ENCODE assay signal across 17 cellular contexts in genomic region chr13:84684048-84684662, GRCh38.
DNase-seq lines count a peak whose midpoint lies in the region; ATAC-seq and TF ChIP-seq lines count a peak whose summit lies in the region.
"Had no signal": no experiment of that assay in that cellular context is flagged by ENCODE, and none has a peak within 500 bp of the region (broad histone marks: within the 10 kb centered on the region; RNA-seq: fewer than 3 reads in every experiment).

No MANE protein-coding gene starts in this region.

- H3K9me3 ChIP-seq in adipocyte (ENCODE audit: control insufficient read depth, low read length) = no peaks in the 10 kb centered on the region
- H3K9me3 ChIP-seq: A549, HAP-1, SK-N-SH had no signal

- H3K27me3 Mint-ChIP-seq in HFFc6 (ENCODE audit: insufficient read depth) = no peaks in the 10 kb centered on the region; the same call in 1 of the 2 replicates
- H3K27me3 Mint-ChIP-seq in activated CD8-positive, alpha-beta T cell treated with anti-CD3 and anti-CD28 coated beads, Interleukin-2, amount 10 ng/mL, durations not matched to agents 7 days and 5 days (ENCODE audit: low read depth) = no peaks in the 10 kb centered on the region
- H3K27me3 Mint-ChIP-seq: IgD-negative memory B cell had no signal

- intact Hi-C loops in posterior cingulate gyrus (cut with DNase I) = no loop called here

- no peak for TF ChIP-seq CTCF in HFFc6 (IDR thresholded peaks at IDR 0.05)

- H3K36me3 Mint-ChIP-seq in HFFc6 (ENCODE audit: low read depth) = peaks cover 14% of the 10 kb centered on the region
- no peaks in the 10 kb centered on the region for H3K36me3 Mint-ChIP-seq in activated CD8-positive, alpha-beta T cell treated with anti-CD3 and anti-CD28 coated beads, Interleukin-2, amount 10 ng/mL, durations not matched to agents 7 days and 5 days (ENCODE audit: low read depth)
- H3K36me3 Mint-ChIP-seq: IgD-negative memory B cell had no signal

- DNase-seq in NCI-H748 (lab: John Stamatoyannopoulos, UW; ENCODE audit: unreplicated experiment) (peak; percentile 33), NCI-H748 treated with DMSO at 0.1 percent for 48 hours (lab: John Stamatoyannopoulos, UW) (no peak), HFFc6 (no peak), adipocyte (ENCODE audit: low read depth) (no peak), medulla oblongata (ENCODE audit: extremely low spot score) (peak; percentile 16), occipital lobe (lab: John Stamatoyannopoulos, UW) (no peak), posterior cingulate gyrus (no peak)
- DNase-seq in activated CD8-positive, alpha-beta T cell treated with anti-CD3 and anti-CD28 coated beads, Interleukin-2, amount 10 ng/mL, durations not matched to agents 7 days and 5 days = no peak
- DNase-seq: DMS53, MV-4-11, NCI-H1436 treated with DMSO at 0.1 percent for 48 hours, NCI-H2081, NCI-H446 treated with DMSO at 0.1 percent for 48 hours, SK-N-SH had no signal

- ATAC-seq in activated CD8-positive, alpha-beta T cell treated with anti-CD3 and anti-CD28 coated beads, Interleukin-2, amount 10 ng/mL, durations not matched to agents 7 days and 5 days = no peak
- ATAC-seq: A549 had no signal

- H3K9ac ChIP-seq in adipocyte (ENCODE audit: low read length) = no peak overlapping the region
- H3K9ac ChIP-seq: SK-N-SH had no signal

- CTCF ChIA-PET in activated CD8-positive, alpha-beta T cell treated with anti-CD3 and anti-CD28 coated beads, Interleukin-2, amount 10 ng/mL, durations not matched to agents 7 days and 5 days (lab: Charles Lee) = no interaction called here

- no peaks in the 10 kb centered on the region for H3K9me3 Mint-ChIP-seq in HFFc6
- H3K9me3 Mint-ChIP-seq in activated CD8-positive, alpha-beta T cell treated with anti-CD3 and anti-CD28 coated beads, Interleukin-2, amount 10 ng/mL, durations not matched to agents 7 days and 5 days (ENCODE audit: insufficient read depth) = peaks cover 4% of the 10 kb centered on the region

- no peaks in the 10 kb centered on the region for H3K36me3 ChIP-seq in adipocyte (ENCODE audit: control insufficient read depth, insufficient read depth, low read length, severe bottlenecking)
- H3K36me3 ChIP-seq: HAP-1 had no signal

- POLR2A ChIA-PET in activated CD8-positive, alpha-beta T cell treated with anti-CD3 and anti-CD28 coated beads, Interleukin-2, amount 10 ng/mL, durations not matched to agents 7 days and 5 days (lab: Charles Lee) = no interaction called here

- peaks cover 44% of the 10 kb centered on the region for H3K4me1 Mint-ChIP-seq in HFFc6 (ENCODE audit: low read depth)
- no peaks in the 10 kb centered on the region for H3K4me1 Mint-ChIP-seq in activated CD8-positive, alpha-beta T cell treated with anti-CD3 and anti-CD28 coated beads, Interleukin-2, amount 10 ng/mL, durations not matched to agents 7 days and 5 days (ENCODE audit: low read depth)
- H3K4me1 Mint-ChIP-seq: IgD-negative memory B cell had no signal

- H3K27ac Mint-ChIP-seq in HFFc6 = peak overlapping the region; percentile 32; the same call in 1 of the 2 replicates
- H3K27ac Mint-ChIP-seq in activated CD8-positive, alpha-beta T cell treated with anti-CD3 and anti-CD28 coated beads, Interleukin-2, amount 10 ng/mL, durations not matched to agents 7 days and 5 days = no peak overlapping the region
- H3K27ac Mint-ChIP-seq: IgD-negative memory B cell had no signal

- H3K4me3 Mint-ChIP-seq in HFFc6 = peak overlapping the region; percentile 61; the same call in 1 of the 2 replicates
- H3K4me3 Mint-ChIP-seq in activated CD8-positive, alpha-beta T cell treated with anti-CD3 and anti-CD28 coated beads, Interleukin-2, amount 10 ng/mL, durations not matched to agents 7 days and 5 days = no peak overlapping the region
- H3K4me3 Mint-ChIP-seq: IgD-negative memory B cell had no signal

- H3K4me3 ChIP-seq in adipocyte (ENCODE audit: low read length) = peak overlapping the region; percentile 39
- H3K4me3 ChIP-seq: A549, HAP-1 had no signal

- H3K27me3 ChIP-seq in adipocyte (replicated peaks; ENCODE audit: control insufficient read depth, insufficient read depth, low read length) = no peaks in the 10 kb centered on the region

- no peaks in the 10 kb centered on the region for H3K4me1 ChIP-seq in adipocyte (ENCODE audit: control insufficient read depth, insufficient read depth, low read length)
- H3K4me1 ChIP-seq: A549, HAP-1 had no signal

Comparison
In these comparisons a context has a peak if more than half of its experiments do, and no peak if none do; other contexts are left out.
1. DNase-seq: peak in NCI-H748 (single experiment) and medulla oblongata (single experiment); none in NCI-H748 treated with DMSO at 0.1 percent for 48 hours (single experiment), HFFc6 (single experiment), adipocyte (single experiment), occipital lobe (single experiment), posterior cingulate gyrus (0 of 10) and activated CD8-positive, alpha-beta T cell treated with anti-CD3 and anti-CD28 coated beads, Interleukin-2, amount 10 ng/mL, durations not matched to agents 7 days and 5 days (single experiment).